23 cellular contexts compared by ENCODE assay signal in the genomic region with DNA sequence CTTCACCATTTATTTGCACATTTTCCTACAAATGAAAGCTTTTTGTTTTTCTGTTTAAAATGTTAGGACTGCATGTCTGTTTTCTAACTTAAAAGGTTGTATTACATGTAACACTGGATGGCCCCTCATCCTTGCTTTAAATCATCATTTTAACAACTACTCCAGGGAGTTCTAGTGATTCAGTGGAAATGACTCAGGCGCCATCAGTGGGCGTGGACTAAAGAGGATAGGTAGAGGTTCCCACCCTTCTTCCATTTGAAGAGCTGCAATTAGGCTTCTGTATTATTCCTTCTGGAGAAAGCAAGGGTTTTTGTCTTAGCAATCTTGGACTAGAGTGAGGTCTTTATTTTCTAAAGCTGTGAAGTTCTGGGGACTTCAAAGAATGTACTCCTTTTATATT.
A peak's percentile ranks its signal among the peaks of the same experiment; 100 is the strongest.
DNase-seq lines count a peak whose midpoint lies in the region; ATAC-seq and TF ChIP-seq lines count a peak whose summit lies in the region.
"Had no signal": no experiment of that assay in that cellular context is flagged by ENCODE, and none has a peak within 500 bp of the region (broad histone marks: within the 10 kb centered on the region; RNA-seq: fewer than 3 reads in every experiment).

No MANE protein-coding gene starts in this region.

- H3K4me1 Mint-ChIP-seq in GM23338, result peaks cover 33% of the 10 kb centered on the region
- H3K4me1 Mint-ChIP-seq: CD4-positive, alpha-beta memory T cell; IgD-negative memory B cell had no signal

- no peaks in the 10 kb centered on the region for H3K79me2 ChIP-seq in GM23338 (replicated peaks; ENCODE audit: insufficient read depth)

- H3K4me3 ChIP-seq in GM23338, result no peak overlapping the region
- H3K4me3 ChIP-seq: BLaER1, Peyer's patch had no signal

- peaks cover 4% of the 10 kb centered on the region; the same call in 2 of the 3 replicates for H3K9me3 Mint-ChIP-seq in GM23338

- H3K4me2 ChIP-seq in GM23338, result no peak overlapping the region
- H3K4me2 ChIP-seq: BLaER1, SK-N-SH had no signal

- H3K4me1 ChIP-seq in GM23338 (ENCODE audit: insufficient read depth), result peaks cover 20% of the 10 kb centered on the region
- H3K4me1 ChIP-seq: BLaER1, Peyer's patch had no signal

- H4K20me1 ChIP-seq in GM23338 (replicated peaks; ENCODE audit: insufficient read depth), result no peaks in the 10 kb centered on the region
- H4K20me1 ChIP-seq: BLaER1 had no signal

- ATAC-seq in HG03354 (IDR thresholded peaks at IDR 0.05; ENCODE audit: poor library complexity, severe bottlenecking, unreplicated experiment) (no peak), GM23338 (no peak)

- no peak for TF ChIP-seq CTCF in GM23338 (conservative IDR thresholded peaks at IDR 0.05; ENCODE audit: low read depth in 2 of 2)

- no peak overlapping the region for H3K27ac Mint-ChIP-seq in GM23338
- H3K27ac Mint-ChIP-seq: CD4-positive, alpha-beta memory T cell; H9; IgD-negative memory B cell had no signal

- H3K36me3 Mint-ChIP-seq in GM23338 (ENCODE audit: low read depth), result peaks cover 10% of the 10 kb centered on the region
- H3K36me3 Mint-ChIP-seq: CD4-positive, alpha-beta memory T cell; IgD-negative memory B cell had no signal

- no peaks in the 10 kb centered on the region for H3K27me3 ChIP-seq in GM23338 (ENCODE audit: insufficient read depth)
- H3K27me3 ChIP-seq: BLaER1, Peyer's patch had no signal

- H3K4me3 Mint-ChIP-seq in GM23338, result no peak overlapping the region
- H3K4me3 Mint-ChIP-seq: CD4-positive, alpha-beta memory T cell; H9; IgD-negative memory B cell had no signal

- no peaks in the 10 kb centered on the region for H3K36me3 ChIP-seq in GM23338 (ENCODE audit: insufficient read depth)
- H3K36me3 ChIP-seq: BLaER1, Peyer's patch had no signal

- H3F3A ChIP-seq in GM23338 (replicated peaks; ENCODE audit: low read depth), result no peaks in the 10 kb centered on the region

- peaks cover 11% of the 10 kb centered on the region for H3K9me2 ChIP-seq in GM23338 (ENCODE audit: insufficient read depth)
- H3K9me2 ChIP-seq: SK-N-SH had no signal

- peak; percentile 5 for DNase-seq in stimulated activated CD4-positive, alpha-beta T cell treated with anti-CD3 and anti-CD28 coated beads, Interleukin-15, amount 100 ng/mL, for 24 hours
- DNase-seq in stimulated activated CD4-positive, alpha-beta T cell treated with anti-CD3 and anti-CD28 coated beads, Interleukin-4, amount 100 ng/mL, for 24 hours, result no peak
- peak; percentile 41 for DNase-seq in RKO (ENCODE audit: low spot score)
- DNase-seq in epithelial cell of prostate (ENCODE audit: low read depth, low spot score), result peak; percentile 20
- no peak for DNase-seq in GM23338 (ENCODE audit: low spot score)
- no peak for DNase-seq in DMS 273 (lab: John Stamatoyannopoulos, UW; ENCODE audit: unreplicated experiment)
- DNase-seq: Calu3; CD4-positive, alpha-beta memory T cell; DMS79 treated with DMSO at 0.1 percent for 48 hours; H9; Karpas-422; MM.1S; NCI-H1092; NCI-H146; NCI-H2029 treated with DMSO at 0.1 percent for 48 hours; NCI-H510A; Peyer's patch; SHP77 treated with DMSO at 0.1 percent for 48 hours; SK-N-SH had no signal

- H3K27me3 Mint-ChIP-seq in GM23338 (ENCODE audit: insufficient read depth, low read depth, poor library complexity), result no peaks in the 10 kb centered on the region
- H3K27me3 Mint-ChIP-seq: IgD-negative memory B cell had no signal

- H2AFZ ChIP-seq in GM23338, result no peak overlapping the region

- no peak overlapping the region for H3K27ac ChIP-seq in epithelial cell of prostate
- no peak overlapping the region for H3K27ac ChIP-seq in GM23338 (ENCODE audit: low read depth)
- H3K27ac ChIP-seq: BLaER1, HL-60, Peyer's patch had no signal

TF ChIP-seq in GM23338, 12 proteins besides CTCF, POLR2A, EP300 and RAD21:
- TF ChIP-seq JUNB (IDR thresholded peaks at IDR 0.05; ENCODE audit: unreplicated experiment), result no peak
- TF ChIP-seq CREB1 (CRISPR knock-in tag; IDR thresholded peaks at IDR 0.05; ENCODE audit: low read depth), result no peak
- no peak for TF ChIP-seq ZNF331 (CRISPR knock-in tag; IDR thresholded peaks at IDR 0.05; ENCODE audit: low read depth)
- TF ChIP-seq, protein P1, sequence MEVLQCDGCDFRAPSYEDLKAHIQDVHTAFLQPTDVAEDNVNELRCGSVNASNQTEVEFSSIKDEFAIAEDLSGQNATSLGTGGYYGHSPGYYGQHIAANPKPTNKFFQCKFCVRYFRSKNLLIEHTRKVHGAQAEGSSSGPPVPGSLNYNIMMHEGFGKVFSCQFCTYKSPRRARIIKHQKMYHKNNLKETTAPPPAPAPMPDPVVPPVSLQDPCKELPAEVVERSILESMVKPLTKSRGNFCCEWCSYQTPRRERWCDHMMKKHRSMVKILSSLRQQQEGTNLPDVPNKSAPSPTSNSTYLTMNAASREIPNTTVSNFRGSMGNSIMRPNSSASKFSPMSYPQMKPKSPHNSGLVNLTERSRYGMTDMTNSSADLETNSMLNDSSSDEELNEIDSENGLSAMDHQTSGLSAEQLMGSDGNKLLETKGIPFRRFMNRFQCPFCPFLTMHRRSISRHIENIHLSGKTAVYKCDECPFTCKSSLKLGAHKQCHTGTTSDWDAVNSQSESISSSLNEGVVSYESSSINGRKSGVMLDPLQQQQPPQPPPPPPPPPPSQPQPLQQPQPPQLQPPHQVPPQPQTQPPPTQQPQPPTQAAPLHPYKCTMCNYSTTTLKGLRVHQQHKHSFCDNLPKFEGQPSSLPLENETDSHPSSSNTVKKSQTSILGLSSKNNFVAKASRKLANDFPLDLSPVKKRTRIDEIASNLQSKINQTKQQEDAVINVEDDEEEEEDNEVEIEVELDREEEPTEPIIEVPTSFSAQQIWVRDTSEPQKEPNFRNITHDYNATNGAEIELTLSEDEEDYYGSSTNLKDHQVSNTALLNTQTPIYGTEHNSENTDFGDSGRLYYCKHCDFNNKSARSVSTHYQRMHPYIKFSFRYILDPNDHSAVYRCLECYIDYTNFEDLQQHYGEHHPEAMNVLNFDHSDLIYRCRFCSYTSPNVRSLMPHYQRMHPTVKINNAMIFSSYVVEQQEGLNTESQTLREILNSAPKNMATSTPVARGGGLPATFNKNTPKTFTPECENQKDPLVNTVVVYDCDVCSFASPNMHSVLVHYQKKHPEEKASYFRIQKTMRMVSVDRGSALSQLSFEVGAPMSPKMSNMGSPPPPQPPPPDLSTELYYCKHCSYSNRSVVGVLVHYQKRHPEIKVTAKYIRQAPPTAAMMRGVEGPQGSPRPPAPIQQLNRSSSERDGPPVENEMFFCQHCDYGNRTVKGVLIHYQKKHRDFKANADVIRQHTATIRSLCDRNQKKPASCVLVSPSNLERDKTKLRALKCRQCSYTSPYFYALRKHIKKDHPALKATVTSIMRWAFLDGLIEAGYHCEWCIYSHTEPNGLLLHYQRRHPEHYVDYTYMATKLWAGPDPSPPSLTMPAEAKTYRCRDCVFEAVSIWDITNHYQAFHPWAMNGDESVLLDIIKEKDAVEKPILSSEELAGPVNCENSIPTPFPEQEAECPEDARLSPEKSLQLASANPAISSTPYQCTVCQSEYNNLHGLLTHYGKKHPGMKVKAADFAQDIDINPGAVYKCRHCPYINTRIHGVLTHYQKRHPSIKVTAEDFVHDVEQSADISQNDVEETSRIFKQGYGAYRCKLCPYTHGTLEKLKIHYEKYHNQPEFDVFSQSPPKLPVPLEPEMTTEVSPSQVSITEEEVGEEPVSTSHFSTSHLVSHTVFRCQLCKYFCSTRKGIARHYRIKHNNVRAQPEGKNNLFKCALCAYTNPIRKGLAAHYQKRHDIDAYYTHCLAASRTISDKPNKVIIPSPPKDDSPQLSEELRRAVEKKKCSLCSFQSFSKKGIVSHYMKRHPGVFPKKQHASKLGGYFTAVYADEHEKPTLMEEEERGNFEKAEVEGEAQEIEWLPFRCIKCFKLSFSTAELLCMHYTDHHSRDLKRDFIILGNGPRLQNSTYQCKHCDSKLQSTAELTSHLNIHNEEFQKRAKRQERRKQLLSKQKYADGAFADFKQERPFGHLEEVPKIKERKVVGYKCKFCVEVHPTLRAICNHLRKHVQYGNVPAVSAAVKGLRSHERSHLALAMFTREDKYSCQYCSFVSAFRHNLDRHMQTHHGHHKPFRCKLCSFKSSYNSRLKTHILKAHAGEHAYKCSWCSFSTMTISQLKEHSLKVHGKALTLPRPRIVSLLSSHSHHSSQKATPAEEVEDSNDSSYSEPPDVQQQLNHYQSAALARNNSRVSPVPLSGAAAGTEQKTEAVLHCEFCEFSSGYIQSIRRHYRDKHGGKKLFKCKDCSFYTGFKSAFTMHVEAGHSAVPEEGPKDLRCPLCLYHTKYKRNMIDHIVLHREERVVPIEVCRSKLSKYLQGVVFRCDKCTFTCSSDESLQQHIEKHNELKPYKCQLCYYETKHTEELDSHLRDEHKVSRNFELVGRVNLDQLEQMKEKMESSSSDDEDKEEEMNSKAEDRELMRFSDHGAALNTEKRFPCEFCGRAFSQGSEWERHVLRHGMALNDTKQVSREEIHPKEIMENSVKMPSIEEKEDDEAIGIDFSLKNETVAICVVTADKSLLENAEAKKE (CRISPR knock-in tag; IDR thresholded peaks at IDR 0.05), result no peak
- TF ChIP-seq, protein P2, sequence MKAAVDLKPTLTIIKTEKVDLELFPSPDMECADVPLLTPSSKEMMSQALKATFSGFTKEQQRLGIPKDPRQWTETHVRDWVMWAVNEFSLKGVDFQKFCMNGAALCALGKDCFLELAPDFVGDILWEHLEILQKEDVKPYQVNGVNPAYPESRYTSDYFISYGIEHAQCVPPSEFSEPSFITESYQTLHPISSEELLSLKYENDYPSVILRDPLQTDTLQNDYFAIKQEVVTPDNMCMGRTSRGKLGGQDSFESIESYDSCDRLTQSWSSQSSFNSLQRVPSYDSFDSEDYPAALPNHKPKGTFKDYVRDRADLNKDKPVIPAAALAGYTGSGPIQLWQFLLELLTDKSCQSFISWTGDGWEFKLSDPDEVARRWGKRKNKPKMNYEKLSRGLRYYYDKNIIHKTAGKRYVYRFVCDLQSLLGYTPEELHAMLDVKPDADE (IDR thresholded peaks at IDR 0.05), result no peak

Comparison
In these comparisons a context has a peak if more than half of its experiments do, and no peak if none do; other contexts are left out.
1. DNase-seq: peak in stimulated activated CD4-positive, alpha-beta T cell treated with anti-CD3 and anti-CD28 coated beads, Interleukin-15, amount 100 ng/mL, for 24 hours (single experiment), RKO (single experiment) and epithelial cell of prostate (single experiment); none in stimulated activated CD4-positive, alpha-beta T cell treated with anti-CD3 and anti-CD28 coated beads, Interleukin-4, amount 100 ng/mL, for 24 hours (single experiment), GM23338 (single experiment) and DMS 273 (single experiment).